ENCODE assay signal across 8 cellular contexts in genomic region chr9:3528466-3528865, GRCh38. TPM values are rescaled to one million over a fixed set of nuclear protein-coding genes. Genes with fewer than 3 reads are reported as not detected.
DNase-seq lines count a peak whose midpoint lies in the region; FAIRE-seq and TF ChIP-seq lines count a peak whose summit lies in the region.

No MANE protein-coding gene starts in this region.

- peaks cover 0 to 5% (median 3%) of the 10 kb centered on the region in 5 donors for H3K9me3 Mint-ChIP-seq in CD8-positive, alpha-beta memory T cell
- H3K9me3 Mint-ChIP-seq in activated CD4-positive, alpha-beta T cell treated with anti-CD3 and anti-CD28 coated beads, Interleukin-2, amount 10 ng/mL, durations not matched to agents 7 days and 5 days = peaks cover 2% of the 10 kb centered on the region

- H3K4me1 ChIP-seq in CD8-positive, alpha-beta memory T cell (ENCODE audit: insufficient read depth, low read length) = peaks cover 51% of the 10 kb centered on the region
- H3K4me1 ChIP-seq in iPS-18a (ENCODE audit: control insufficient read depth, low read depth, low read length) (peaks cover 29% of the 10 kb centered on the region), subcutaneous abdominal adipose tissue (ENCODE audit: control insufficient read depth in 5 of 5, insufficient read depth in 5 of 5, low read length in 5 of 5) (peaks cover 0 to 36% (median 27%) of the 10 kb centered on the region in 5 donors), tibial artery (peaks cover 0 to 20% (median 6%) of the 10 kb centered on the region in 4 donors)

- H3K9ac ChIP-seq in iPS-18a (ENCODE audit: low read length) = peak overlapping the region; percentile 17
- no peak overlapping the region for H3K9ac ChIP-seq in subcutaneous abdominal adipose tissue (ENCODE audit: low read length in 5 of 5)

- H3K9me3 ChIP-seq in CD8-positive, alpha-beta memory T cell (ENCODE audit: low read length) = no peaks in the 10 kb centered on the region
- H3K9me3 ChIP-seq in iPS-18a (ENCODE audit: control insufficient read depth, low read depth, low read length) (no peaks in the 10 kb centered on the region), subcutaneous abdominal adipose tissue (ENCODE audit: control insufficient read depth in 5 of 5, low read length in 5 of 5) (no peaks in the 10 kb centered on the region), tibial artery (no peaks in the 10 kb centered on the region)

- H3K36me3 ChIP-seq in CD8-positive, alpha-beta memory T cell (ENCODE audit: insufficient read depth, low read length) = no peaks in the 10 kb centered on the region
- peaks cover 4% of the 10 kb centered on the region for H3K36me3 ChIP-seq in iPS-18a (ENCODE audit: control insufficient read depth, low read depth, low read length)
- H3K36me3 ChIP-seq in subcutaneous abdominal adipose tissue (ENCODE audit: control insufficient read depth in 5 of 5, insufficient read depth in 5 of 5, low read length in 5 of 5) = peaks cover 0 to 4% (median 0%) of the 10 kb centered on the region in 5 donors
- no peaks in the 10 kb centered on the region for H3K36me3 ChIP-seq in tibial artery

- peaks cover 0 to 28% (median 0%) of the 10 kb centered on the region in 3 donors for H3K36me3 Mint-ChIP-seq in CD8-positive, alpha-beta memory T cell
- H3K36me3 Mint-ChIP-seq in activated CD4-positive, alpha-beta T cell treated with anti-CD3 and anti-CD28 coated beads, Interleukin-2, amount 10 ng/mL, durations not matched to agents 7 days and 5 days (ENCODE audit: low read depth) = peaks cover 36% of the 10 kb centered on the region

- peak overlapping the region; percentile 100 for H3K27ac ChIP-seq in CD8-positive, alpha-beta memory T cell (ENCODE audit: low read depth, low read length)
- H3K27ac ChIP-seq in iPS-18a (ENCODE audit: low read length) (no peak overlapping the region), subcutaneous abdominal adipose tissue (ENCODE audit: low read depth, low read length) (no peak overlapping the region), tibial artery (no peak overlapping the region)

- no peak for TF ChIP-seq POLR2A in H54 (IDR thresholded peaks at IDR 0.05; ENCODE audit: low read depth, low read length)

- POLR2A ChIA-PET in CD8-positive, alpha-beta memory T cell (lab: Charles Lee) = interaction anchor here (2.6 kb wide), 1 partner anchor 50 kb away, joined by 26 read pairs; no protein-coding TSS in a partner anchor
- POLR2A ChIA-PET in activated CD4-positive, alpha-beta T cell treated with anti-CD3 and anti-CD28 coated beads, Interleukin-2, amount 10 ng/mL, durations not matched to agents 7 days and 5 days (lab: Charles Lee) = no interaction called here

- H3K27me3 ChIP-seq in CD8-positive, alpha-beta memory T cell (ENCODE audit: insufficient read depth, low read length, poor library complexity, severe bottlenecking) = no peaks in the 10 kb centered on the region
- H3K27me3 ChIP-seq in iPS-18a (ENCODE audit: control insufficient read depth, insufficient read depth, low read length) = no peaks in the 10 kb centered on the region
- H3K27me3 ChIP-seq in subcutaneous abdominal adipose tissue (ENCODE audit: control insufficient read depth in 5 of 5, insufficient read depth in 4 of 5, low read length in 5 of 5) = no peaks in the 10 kb centered on the region
- no peaks in the 10 kb centered on the region for H3K27me3 ChIP-seq in tibial artery

- peak overlapping the region; percentile 91 to 100 (median 96) for H3K27ac Mint-ChIP-seq in CD8-positive, alpha-beta memory T cell
- peak overlapping the region; percentile 100 for H3K27ac Mint-ChIP-seq in activated CD4-positive, alpha-beta T cell treated with anti-CD3 and anti-CD28 coated beads, Interleukin-2, amount 10 ng/mL, durations not matched to agents 7 days and 5 days

- CTCF ChIA-PET in CD8-positive, alpha-beta memory T cell (lab: Charles Lee) = no interaction called here
- CTCF ChIA-PET in activated CD4-positive, alpha-beta T cell treated with anti-CD3 and anti-CD28 coated beads, Interleukin-2, amount 10 ng/mL, durations not matched to agents 7 days and 5 days (lab: Charles Lee) = no interaction called here

- peaks cover 46 to 74% (median 64%) of the 10 kb centered on the region in 3 donors for H3K4me1 Mint-ChIP-seq in CD8-positive, alpha-beta memory T cell
- H3K4me1 Mint-ChIP-seq in activated CD4-positive, alpha-beta T cell treated with anti-CD3 and anti-CD28 coated beads, Interleukin-2, amount 10 ng/mL, durations not matched to agents 7 days and 5 days = peaks cover 49% of the 10 kb centered on the region

- FAIRE-seq in H54 (lab: Jason Lieb, UNC) = no peak

- H3K4me3 ChIP-seq in CD8-positive, alpha-beta memory T cell (ENCODE audit: low read length) = peak overlapping the region; percentile 95
- peak overlapping the region; percentile 92 for H3K4me3 ChIP-seq in iPS-18a (ENCODE audit: low read length)
- H3K4me3 ChIP-seq in subcutaneous abdominal adipose tissue (ENCODE audit: low read depth in 1 of 5, low read length in 5 of 5) = peak overlapping the region in 3 of 5 donors; percentile 7 to 32 (median 28)
- H3K4me3 ChIP-seq in tibial artery = no peak overlapping the region

- intact Hi-C loops in tibial artery (cut with DNase I; ENCODE audit: low total_unique reads) = loop anchor here (10.0 kb wide), 2 partner anchors 684 to 904 kb away; partner anchors contain the start of genes PUM3 and VLDLR

- H3K27me3 Mint-ChIP-seq in CD8-positive, alpha-beta memory T cell = peaks cover 0 to 13% of the 10 kb centered on the region in 2 donors
- no peaks in the 10 kb centered on the region for H3K27me3 Mint-ChIP-seq in activated CD4-positive, alpha-beta T cell treated with anti-CD3 and anti-CD28 coated beads, Interleukin-2, amount 10 ng/mL, durations not matched to agents 7 days and 5 days

- peak; percentile 21 to 72 (median 52) for DNase-seq in CD8-positive, alpha-beta memory T cell
- peak; percentile 44 for DNase-seq in MV-4-11 (lab: John Stamatoyannopoulos, UW)
- peak; percentile 66 for DNase-seq in activated CD4-positive, alpha-beta T cell treated with anti-CD3 and anti-CD28 coated beads, Interleukin-2, amount 10 ng/mL, durations not matched to agents 7 days and 5 days
- no peak for DNase-seq in tibial artery
- no peak for DNase-seq in H54 (ENCODE audit: insufficient read length, low spot score)
- DNase-seq in HPDE6-E6E7 (ENCODE audit: extremely low spot score) = no peak

- H3K4me3 Mint-ChIP-seq in CD8-positive, alpha-beta memory T cell = peak overlapping the region; percentile 76 to 93 (median 86)
- H3K4me3 Mint-ChIP-seq in activated CD4-positive, alpha-beta T cell treated with anti-CD3 and anti-CD28 coated beads, Interleukin-2, amount 10 ng/mL, durations not matched to agents 7 days and 5 days = peak overlapping the region; percentile 96

- no peak for TF ChIP-seq CTCF in tibial artery (IDR thresholded peaks at IDR 0.05)

RNA-seq across cellular contexts. Expression of gene RFX3, which starts 2.7 kb away (rescaled TPM):
- total RNA-seq in CD8-positive, alpha-beta memory T cell = 10 to 100 TPM; 14.1 to 14.6 TPM
- 5.3 TPM for polyA plus RNA-seq in CD8-positive, alpha-beta memory T cell
- total RNA-seq in activated CD4-positive, alpha-beta T cell treated with anti-CD3 and anti-CD28 coated beads, Interleukin-2, amount 10 ng/mL, durations not matched to agents 7 days and 5 days = 10 to 100 TPM; 11.8 to 12.5 TPM

Comparison
In these comparisons a context has a peak if more than half of its experiments do, and no peak if none do; other contexts are left out.
1. DNase-seq: peak in CD8-positive, alpha-beta memory T cell (5 of 5), MV-4-11 (single experiment) and activated CD4-positive, alpha-beta T cell treated with anti-CD3 and anti-CD28 coated beads, Interleukin-2, amount 10 ng/mL, durations not matched to agents 7 days and 5 days (single experiment); none in tibial artery (0 of 2), H54 (single experiment) and HPDE6-E6E7 (single experiment).
2. H3K4me3 ChIP-seq: peak in CD8-positive, alpha-beta memory T cell (single experiment), iPS-18a (single experiment) and subcutaneous abdominal adipose tissue (3 of 5); none in tibial artery (0 of 2).